Comparison of ENCODE assay signal across 14 cellular contexts in genomic region chr10:27717851-27718250, GRCh38. TPM values are rescaled to one million over a fixed set of nuclear protein-coding genes. Genes with fewer than 3 reads are reported as not detected.
DNase-seq lines count a peak whose midpoint lies in the region; ATAC-seq and TF ChIP-seq lines count a peak whose summit lies in the region.
"Had no signal": no experiment of that assay in that cellular context is flagged by ENCODE, and none has a peak within 500 bp of the region (broad histone marks: within the 10 kb centered on the region; RNA-seq: fewer than 3 reads in every experiment).

No MANE protein-coding gene starts in this region.

- TF ChIP-seq RAD21 in IMR-90 (IDR thresholded peaks at IDR 0.05; ENCODE audit: low read length) = no peak

- H2BK120ac ChIP-seq in IMR-90 (ENCODE audit: low read depth, low read length) = peak overlapping the region; percentile 68

- ATAC-seq in IMR-90 (ENCODE audit: low read depth) = no peak
- no peak for ATAC-seq in GM21717 (IDR thresholded peaks at IDR 0.05; ENCODE audit: unreplicated experiment)
- ATAC-seq: CD8-positive, alpha-beta T cell; K562 had no signal

- no CpG with 5 or more reads among the region's 3 CpGs for WGBS in IMR-90 (ENCODE audit: extremely low coverage in 2 of 2, insufficient read length in 1 of 2), 2 experiments

- H4K91ac ChIP-seq in IMR-90 (ENCODE audit: insufficient read depth, low read depth, low read length) = no peak overlapping the region

- H3K27me3 ChIP-seq in BLaER1 = no peaks in the 10 kb centered on the region
- H3K27me3 ChIP-seq in IMR-90 (ENCODE audit: control insufficient read depth, insufficient read depth, low read length) = no peaks in the 10 kb centered on the region

- H3K4me2 ChIP-seq in BLaER1 (peak overlapping the region; percentile 37), IMR-90 (ENCODE audit: low read depth, low read length) (no peak overlapping the region)

- POLR2A ChIA-PET in IMR-90 (lab: Charles Lee; ENCODE audit: unreplicated experiment) = no interaction called here

- no TSS peak for BruUV-seq in IMR-90 (replicated peaks; lab: Mats Ljungman, UMichigan)

- DNase-seq in IMR-90 (no peak), astrocyte of the hippocampus (ENCODE audit: low read depth, low spot score) (peak; percentile 24), AG08395 (ENCODE audit: low spot score) (no peak), RKO (ENCODE audit: low spot score) (no peak)
- DNase-seq: AML-193; Calu3; CD8-positive, alpha-beta T cell; DMS79 treated with DMSO at 0.1 percent for 48 hours; GF-D8; H9 had no signal

- H3K4me1 ChIP-seq in BLaER1 (peaks cover 95% of the 10 kb centered on the region), IMR-90 (ENCODE audit: control insufficient read depth, insufficient read depth, low read length) (peaks cover 19% of the 10 kb centered on the region)

- dilution Hi-C loops in IMR-90 (cut with HindIII; ENCODE audit: low sequenced_read_pairs, unreplicated experiment) = no loop called here

- 0 out of 2 replicates have a peak overlapping the region, but pooled peaks have one; percentile 32 for H2BK20ac ChIP-seq in IMR-90 (ENCODE audit: low read depth, low read length)

- no peak overlapping the region for H2AFZ ChIP-seq in IMR-90 (replicated peaks; ENCODE audit: low read length, poor library complexity)

- no peak overlapping the region for H3K4ac ChIP-seq in IMR-90 (ENCODE audit: low read depth, low read length)

- H3K56ac ChIP-seq in IMR-90 (ENCODE audit: extremely low read depth, insufficient read depth, low read length) = no peak overlapping the region

- H3K4me3 ChIP-seq in BLaER1 = no peak overlapping the region
- no peak overlapping the region for H3K4me3 ChIP-seq in IMR-90 (ENCODE audit: insufficient read depth, low read depth, low read length)
- H3K4me3 ChIP-seq: K562 had no signal

- H3K27ac ChIP-seq in BLaER1 = peak overlapping the region; percentile 57; the same call in 1 of the 2 replicates
- H3K27ac ChIP-seq in IMR-90 (ENCODE audit: insufficient read depth, low read length) = no peak overlapping the region
- H3K27ac ChIP-seq: HL-60 had no signal

- H2BK15ac ChIP-seq in IMR-90 (ENCODE audit: low read depth, low read length) = no peak overlapping the region

- CTCF ChIA-PET in IMR-90 (lab: Yijun Ruan, JAX) = interaction anchor here (0.7 kb wide), 1 partner anchor 16 kb away, joined by 3 read pairs; no protein-coding TSS in a partner anchor

- H3K18ac ChIP-seq in IMR-90 (ENCODE audit: low read depth, low read length) = no peak overlapping the region

- no peak overlapping the region for H3K14ac ChIP-seq in IMR-90 (replicated peaks; ENCODE audit: low read depth, low read length)

- H2AK9ac ChIP-seq in IMR-90 (replicated peaks; ENCODE audit: low read depth, low read length, poor library complexity) = no peak overlapping the region

- H3K23ac ChIP-seq in IMR-90 (ENCODE audit: low read depth, low read length) = no peak overlapping the region

- no peak for TF ChIP-seq POLR2A in IMR-90 (IDR thresholded peaks at IDR 0.05; ENCODE audit: low read depth, low read length)

- H3K9me3 ChIP-seq in BLaER1 (no peaks in the 10 kb centered on the region), IMR-90 (ENCODE audit: control insufficient read depth, insufficient read depth, low read length) (no peaks in the 10 kb centered on the region)

- no peak overlapping the region for H4K8ac ChIP-seq in IMR-90 (ENCODE audit: low read depth in 2 of 2, low read length in 2 of 2)

- intact Hi-C loops in IMR-90 (cut with micrococcal nuclease) = no loop called here

- H4K5ac ChIP-seq in IMR-90 (ENCODE audit: low read depth, low read length) = no peak overlapping the region

- H2BK5ac ChIP-seq in IMR-90 (ENCODE audit: low read depth, low read length, poor library complexity, severe bottlenecking) = no peak overlapping the region

- no peaks in the 10 kb centered on the region for H3K36me3 ChIP-seq in BLaER1
- no peaks in the 10 kb centered on the region for H3K36me3 ChIP-seq in IMR-90 (ENCODE audit: control insufficient read depth, insufficient read depth, low read length)

- H3K9ac ChIP-seq in BLaER1 (no peak overlapping the region), IMR-90 (ENCODE audit: low read depth, low read length) (no peak overlapping the region)

- TF ChIP-seq CTCF in IMR-90 (conservative IDR thresholded peaks at IDR 0.05; ENCODE audit: low read depth, low read length) = no peak

- H4K20me1 ChIP-seq in BLaER1 = no peaks in the 10 kb centered on the region
- H4K20me1 ChIP-seq in IMR-90 (ENCODE audit: insufficient read depth, low read length) = no peaks in the 10 kb centered on the region

- no peak overlapping the region for H2AK5ac ChIP-seq in IMR-90 (ENCODE audit: low read depth, low read length)

- H3K9me1 ChIP-seq in IMR-90 (ENCODE audit: insufficient read depth, low read length) = peaks cover 7% of the 10 kb centered on the region

- in situ Hi-C loops in IMR-90 (cut with MboI; ENCODE audit: low sequenced_read_pairs) = no loop called here

- no peaks in the 10 kb centered on the region for H3K79me1 ChIP-seq in IMR-90 (ENCODE audit: low read depth in 1 of 2, low read length in 2 of 2)

TF ChIP-seq in IMR-90, 13 proteins besides CTCF, POLR2A, EP300 and RAD21:
- TF ChIP-seq MXI1 (IDR thresholded peaks at IDR 0.05; ENCODE audit: borderline replicate concordance, low read depth, low read length) (no peak), SMC3 (IDR thresholded peaks at IDR 0.05; ENCODE audit: low read depth, low read length) (no peak), RCOR1 (IDR thresholded peaks at IDR 0.05; ENCODE audit: insufficient replicate concordance, low read length) (no peak), ELK1 (IDR thresholded peaks at IDR 0.05; ENCODE audit: borderline replicate concordance, low read depth, low read length) (no peak), FOS (IDR thresholded peaks at IDR 0.05; ENCODE audit: low read depth, low read length) (no peak), NFE2L2 (IDR thresholded peaks at IDR 0.05; ENCODE audit: low read depth, low read length) (no peak), CEBPB (IDR thresholded peaks at IDR 0.05; ENCODE audit: low read depth, low read length) (no peak), CHD1 (IDR thresholded peaks at IDR 0.05; ENCODE audit: low read depth, low read length) (no peak), BHLHE40 (IDR thresholded peaks at IDR 0.05; ENCODE audit: low read depth, low read length) (no peak), MAZ (IDR thresholded peaks at IDR 0.05; ENCODE audit: borderline replicate concordance, low read depth, low read length) (no peak), RFX5 (IDR thresholded peaks at IDR 0.05; ENCODE audit: low read depth, low read length) (no peak)
- TF ChIP-seq, protein P1, sequence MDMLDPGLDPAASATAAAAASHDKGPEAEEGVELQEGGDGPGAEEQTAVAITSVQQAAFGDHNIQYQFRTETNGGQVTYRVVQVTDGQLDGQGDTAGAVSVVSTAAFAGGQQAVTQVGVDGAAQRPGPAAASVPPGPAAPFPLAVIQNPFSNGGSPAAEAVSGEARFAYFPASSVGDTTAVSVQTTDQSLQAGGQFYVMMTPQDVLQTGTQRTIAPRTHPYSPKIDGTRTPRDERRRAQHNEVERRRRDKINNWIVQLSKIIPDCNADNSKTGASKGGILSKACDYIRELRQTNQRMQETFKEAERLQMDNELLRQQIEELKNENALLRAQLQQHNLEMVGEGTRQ (IDR thresholded peaks at IDR 0.05; ENCODE audit: low read depth, low read length) = no peak
TF ChIP-seq in IMR-90: peak in this region for 0.

RNA-seq across cellular contexts. Expression of gene MKX, which starts 27.8 kb away (rescaled TPM):
- 0.28 and 0.36 TPM in 2 replicates for total RNA-seq in IMR-90 (2012; rRNA removed)
- 0.10 and 0.11 TPM in 2 replicates for polyA plus RNA-seq in IMR-90 (2012; rRNA removed)
- 0.10 and 0.24 TPM in 2 replicates for polyA plus RNA-seq in IMR-90 (2012; cell fraction: cytosol; rRNA removed)
- 0.04 and 0.16 TPM in 2 replicates for polyA plus RNA-seq in IMR-90 (2012; cell fraction: nucleus; rRNA removed; ENCODE audit: low replicate concordance)
- total RNA-seq: CD8-positive, alpha-beta T cell had no signal
